Comparison of ENCODE assay signal across 17 cellular contexts in genomic region chr16:67963325-67964321, GRCh38. TPM values are rescaled to one million over a fixed set of nuclear protein-coding genes. Genes with fewer than 3 reads are reported as not detected.
DNase-seq lines count a peak whose midpoint lies in the region; ATAC-seq, FAIRE-seq and TF ChIP-seq lines count a peak whose summit lies in the region.
"Had no signal": no experiment of that assay in that cellular context is flagged by ENCODE, and none has a peak within 500 bp of the region (broad histone marks: within the 10 kb centered on the region; RNA-seq: fewer than 3 reads in every experiment).

No MANE protein-coding gene starts in this region.

- intact Hi-C loops in HepG2 (cut with micrococcal nuclease; ENCODE audit: unreplicated experiment): no loop called here
- intact Hi-C loops in testis (cut with DNase I; ENCODE audit: low total_unique reads): no loop called here

- TF ChIP-seq RAD21 in HepG2 (CRISPR knock-in tag; IDR thresholded peaks at IDR 0.05): no peak

- no peak overlapping the region for H3K9ac ChIP-seq in HepG2 (ENCODE audit: insufficient read depth, low read depth, low read length)

- TF ChIP-seq CTCF in coronary artery (IDR thresholded peaks at IDR 0.05) (no peak), HepG2 (CRISPR knock-in tag; IDR thresholded peaks at IDR 0.05) (no peak), testis (IDR thresholded peaks at IDR 0.05) (no peak)

- H4K20me1 ChIP-seq in HepG2 (ENCODE audit: insufficient read depth, low read length): peaks cover 21% of the 10 kb centered on the region

- no peaks in the 10 kb centered on the region for H3K9me3 ChIP-seq in HepG2 (ENCODE audit: low read length)
- no peaks in the 10 kb centered on the region for H3K9me3 ChIP-seq in testis
- H3K9me3 ChIP-seq in HAP-1: no peaks in the 10 kb centered on the region

- H2AFZ ChIP-seq in HepG2 (ENCODE audit: low read length): no peak overlapping the region

- CTCF ChIA-PET in HepG2 (lab: Yijun Ruan, JAX; ENCODE audit: low intra/inter-chr PET ratio, low total read pairs): no interaction called here

- 96% methylated on average over 34 of the region's 34 CpGs for WGBS in HepG2 (ENCODE audit: low lambda C conversion rate)
- WGBS in testis, 2 donors: 53 to 65% methylated on average over 3 to 34 of the region's 34 CpGs

- no peak overlapping the region for H3K4me2 ChIP-seq in HepG2 (ENCODE audit: low read depth, low read length)

- H3K4me3 ChIP-seq in coronary artery: peak overlapping the region; percentile 56
- H3K4me3 ChIP-seq in HepG2 (replicated peaks in 1 of 3; ENCODE audit: insufficient read depth in 1 of 3, low read depth in 2 of 3, low read length in 3 of 3): no peak overlapping the region
- peak overlapping the region; percentile 39 to 52 for H3K4me3 ChIP-seq in testis
- no peak overlapping the region for H3K4me3 ChIP-seq in HAP-1

- H3K79me2 ChIP-seq in HepG2 (ENCODE audit: insufficient read depth, low read length): peaks cover 68% of the 10 kb centered on the region

- TF ChIP-seq POLR2A in HepG2 (IDR thresholded peaks at IDR 0.05; ENCODE audit: insufficient read depth in 1 of 2, low read depth in 2 of 2, low read length in 2 of 2) (peak in 1 of 2 experiments; percentile 18; a peak in 3 of 4 replicates), testis (IDR thresholded peaks at IDR 0.05) (no peak)

- BruUV-seq in HepG2 (replicated peaks; lab: Mats Ljungman, UMichigan): no TSS peak

- no peak for ATAC-seq in HepG2
- ATAC-seq in GM18511 (IDR thresholded peaks at IDR 0.05; ENCODE audit: unreplicated experiment): no peak
- ATAC-seq: left lobe of liver, T-cell had no signal

- in situ Hi-C loops in HepG2 (cut with HindIII; ENCODE audit: extremely low pct_ligation_motif_present, low pct_unique_long_range_greater_than_20kb) (no loop called here), HAP-1 (cut with MboI; ENCODE audit: low sequenced_read_pairs) (no loop called here)

- no peak for TF ChIP-seq EP300 in HepG2 (IDR thresholded peaks at IDR 0.05; ENCODE audit: low read depth in 2 of 2, low read length in 2 of 2)
- no peak for TF ChIP-seq EP300 in HepG2 (CRISPR knock-in tag; IDR thresholded peaks at IDR 0.05; ENCODE audit: borderline replicate concordance)

- H3K36me3 ChIP-seq in HepG2 (replicated peaks in 1 of 2; ENCODE audit: control insufficient read depth in 1 of 2, insufficient read depth in 2 of 2, low read length in 2 of 2) (peaks cover 38 to 50% of the 10 kb centered on the region in 2 experiments), testis (ENCODE audit: low read depth, missing control alignments) (no peaks in the 10 kb centered on the region), HAP-1 (replicated peaks) (peaks cover 24% of the 10 kb centered on the region)

- peak overlapping the region in 1 of 2 donors; percentile 98 for H3K27ac ChIP-seq in coronary artery
- no peak overlapping the region for H3K27ac ChIP-seq in HepG2 (ENCODE audit: extremely low read length, insufficient read depth, low read length)
- H3K27ac ChIP-seq in testis: peak overlapping the region in 1 of 2 donors; percentile 64

- POLR2A ChIA-PET in HepG2 (lab: Yijun Ruan, JAX): interaction anchor here (0.5 to 12.9 kb wide), 6 partner anchors 18 to 484 kb away, joined by 3 to 226 read pairs (median 10); partner anchors contain the start of genes LCAT and PSMB10

- H3K4me1 ChIP-seq in HepG2 (ENCODE audit: insufficient read depth, low read length) (peaks cover 45% of the 10 kb centered on the region), testis (peaks cover 37% of the 10 kb centered on the region), HAP-1 (peaks cover 9% of the 10 kb centered on the region)

- FAIRE-seq in HepG2 (lab: Jason Lieb, UNC): no peak

- H3K27me3 ChIP-seq in HepG2 (ENCODE audit: control insufficient read depth in 1 of 2, insufficient read depth in 2 of 2, low read length in 2 of 2): no peaks in the 10 kb centered on the region; a peak in 1 of 5 replicates
- H3K27me3 ChIP-seq in testis: no peaks in the 10 kb centered on the region
- no peaks in the 10 kb centered on the region for H3K27me3 ChIP-seq in HAP-1 (ENCODE audit: low read depth)

- peak; percentile 45 for DNase-seq in DMS53 (lab: John Stamatoyannopoulos, UW)
- no peak for DNase-seq in DMS53 treated with DMSO at 0.1 percent for 48 hours (lab: John Stamatoyannopoulos, UW; ENCODE audit: unreplicated experiment)
- no peak for DNase-seq in coronary artery (ENCODE audit: low spot score)
- DNase-seq in HepG2 (ENCODE audit: low spot score): no peak
- DNase-seq in testis: peak; percentile 56
- DNase-seq in HAP-1 (ENCODE audit: low spot score in 2 of 2): no peak
- DNase-seq in middle frontal gyrus (ENCODE audit: extremely low spot score, low spot score): no peak
- DNase-seq: 8988T; activated CD4-positive, alpha-beta T cell treated with anti-CD3 and anti-CD28 coated beads, Interleukin-2, amount 50 U/mL, for 48 hours; activated gamma-delta T cell treated with Interleukin-2 at 50 U/mL for 16 hours; NCI-H1694 treated with DMSO at 0.1 percent for 48 hours; occipital lobe; stimulated activated CD4-positive, alpha-beta T cell treated with anti-CD3 and anti-CD28 coated beads, Interleukin-4, amount 100 ng/mL, for 1 hour; T-cell had no signal

RNA-seq across cellular contexts. Expression of gene SLC12A4, which starts 4.8 kb away (rescaled TPM):
- total RNA-seq in HepG2 (2016; rRNA removed; fragmentation: Illumina TruSeq; extraction: Trizol) (23.1 and 65.1 TPM in 2 replicates), testis (10 to 100 TPM; 64.3 to 68.4 TPM)
- 26.9 and 34.0 TPM in 2 replicates for total RNA-seq in HepG2 (2016; cell fraction: cytosol; rRNA removed; fragmentation: Illumina TruSeq; extraction: Trizol; ENCODE audit: low read depth)
- 17.0 and 65.2 TPM in 2 replicates for total RNA-seq in HepG2 (2016; cell fraction: insoluble cytoplasmic fraction; rRNA removed; fragmentation: Illumina TruSeq; extraction: Trizol)
- 31.5 and 34.1 TPM in 2 replicates for total RNA-seq in HepG2 (2016; cell fraction: membrane; rRNA removed; fragmentation: Illumina TruSeq; extraction: Trizol)
- 87.0 and 109 TPM in 2 replicates for total RNA-seq in HepG2 (2016; cell fraction: nucleus; rRNA removed; fragmentation: Illumina TruSeq; extraction: Trizol)
- polyA plus RNA-seq in HepG2 (2011; rRNA removed) (84.3 and 134 TPM in 2 replicates), testis (ENCODE audit: insufficient read depth, low read depth, low replicate concordance) (46.7 TPM)
- 42.1 and 54.3 TPM in 2 replicates for polyA plus RNA-seq in HepG2 (2011; cell fraction: cytosol; rRNA removed)
- polyA plus RNA-seq in HepG2 (2011; cell fraction: nucleus; rRNA removed): 687 and 790 TPM in 2 replicates
- 66.6 and 79.4 TPM in 2 replicates for polyA plus RNA-seq in HepG2 (2012)
- 9.6 and 12.5 TPM in 2 replicates for polyA plus RNA-seq in HepG2 (2016; cell fraction: cytosol; fragmentation: Illumina TruSeq; extraction: Trizol; ENCODE audit: low read depth)
- polyA plus RNA-seq in HepG2 (2016; cell fraction: insoluble cytoplasmic fraction; fragmentation: Illumina TruSeq; extraction: Trizol; ENCODE audit: low read depth): 12.0 and 18.1 TPM in 2 replicates
- 17.2 and 19.1 TPM in 2 replicates for polyA plus RNA-seq in HepG2 (2016; cell fraction: membrane; fragmentation: Illumina TruSeq; extraction: Trizol; ENCODE audit: low read depth)
- 253 and 270 TPM in 2 replicates for polyA plus RNA-seq in HepG2 (2016; cell fraction: nucleus; fragmentation: Illumina TruSeq; extraction: Trizol; ENCODE audit: insufficient read depth, low read depth)
- polyA minus RNA-seq in HepG2 (2011; rRNA and poly(A)+ RNA removed; ENCODE audit: low replicate concordance): 74.6 and 238 TPM in 2 replicates
- 48.3 and 54.6 TPM in 2 replicates for polyA minus RNA-seq in HepG2 (2011; cell fraction: cytosol; rRNA and poly(A)+ RNA removed)
- polyA minus RNA-seq in HepG2 (2011; cell fraction: nucleus; rRNA and poly(A)+ RNA removed): 152 and 193 TPM in 2 replicates

RNA-seq across cellular contexts. Expression of gene DPEP3, which starts 16.7 kb away (rescaled TPM):
- not detected in 2 replicates for total RNA-seq in HepG2 (2016; rRNA removed; fragmentation: Illumina TruSeq; extraction: Trizol)
- not detected in 2 replicates for total RNA-seq in HepG2 (2016; cell fraction: cytosol; rRNA removed; fragmentation: Illumina TruSeq; extraction: Trizol; ENCODE audit: low read depth)
- not detected in 2 replicates for total RNA-seq in HepG2 (2016; cell fraction: insoluble cytoplasmic fraction; rRNA removed; fragmentation: Illumina TruSeq; extraction: Trizol)
- total RNA-seq in HepG2 (2016; cell fraction: membrane; rRNA removed; fragmentation: Illumina TruSeq; extraction: Trizol): not detected in 2 replicates
- total RNA-seq in HepG2 (2016; cell fraction: nucleus; rRNA removed; fragmentation: Illumina TruSeq; extraction: Trizol): not detected in 2 replicates
- polyA plus RNA-seq in HepG2 (2011; rRNA removed): not detected in 2 replicates
- polyA plus RNA-seq in HepG2 (2011; cell fraction: cytosol; rRNA removed): not detected in 2 replicates
- polyA plus RNA-seq in HepG2 (2011; cell fraction: nucleus; rRNA removed): not detected in 2 replicates
- polyA plus RNA-seq in HepG2 (2012): not detected in 2 replicates
- not detected in 2 replicates for polyA plus RNA-seq in HepG2 (2016; cell fraction: cytosol; fragmentation: Illumina TruSeq; extraction: Trizol; ENCODE audit: low read depth)
- polyA plus RNA-seq in HepG2 (2016; cell fraction: insoluble cytoplasmic fraction; fragmentation: Illumina TruSeq; extraction: Trizol; ENCODE audit: low read depth): not detected in 2 replicates
- polyA plus RNA-seq in HepG2 (2016; cell fraction: membrane; fragmentation: Illumina TruSeq; extraction: Trizol; ENCODE audit: low read depth): not detected in 2 replicates
- polyA plus RNA-seq in HepG2 (2016; cell fraction: nucleus; fragmentation: Illumina TruSeq; extraction: Trizol; ENCODE audit: insufficient read depth, low read depth): not detected in 2 replicates
- not detected in 2 replicates for polyA minus RNA-seq in HepG2 (2011; rRNA and poly(A)+ RNA removed; ENCODE audit: low replicate concordance)
- polyA minus RNA-seq in HepG2 (2011; cell fraction: cytosol; rRNA and poly(A)+ RNA removed): not detected in 2 replicates
- not detected in 2 replicates for polyA minus RNA-seq in HepG2 (2011; cell fraction: nucleus; rRNA and poly(A)+ RNA removed)
- total RNA-seq in testis: 100 to 1,000 TPM; 127 to 138 TPM
- polyA plus RNA-seq in testis (ENCODE audit: insufficient read depth, low read depth, low replicate concordance): 61.0 TPM
- total RNA-seq: HT1080, left lobe of liver, occipital lobe had no signal

RNA-seq across cellular contexts. Expression of gene LCAT, which starts 19.7 kb away (rescaled TPM):
- 13.2 and 36.1 TPM in 2 replicates for total RNA-seq in HepG2 (2016; rRNA removed; fragmentation: Illumina TruSeq; extraction: Trizol)
- 21.4 and 35.2 TPM in 2 replicates for total RNA-seq in HepG2 (2016; cell fraction: cytosol; rRNA removed; fragmentation: Illumina TruSeq; extraction: Trizol; ENCODE audit: low read depth)
- total RNA-seq in HepG2 (2016; cell fraction: insoluble cytoplasmic fraction; rRNA removed; fragmentation: Illumina TruSeq; extraction: Trizol): 15.3 and 43.4 TPM in 2 replicates
- 28.1 and 30.3 TPM in 2 replicates for total RNA-seq in HepG2 (2016; cell fraction: membrane; rRNA removed; fragmentation: Illumina TruSeq; extraction: Trizol)
- 38.4 and 54.9 TPM in 2 replicates for total RNA-seq in HepG2 (2016; cell fraction: nucleus; rRNA removed; fragmentation: Illumina TruSeq; extraction: Trizol)
- polyA plus RNA-seq in HepG2 (2011; rRNA removed): 38.9 and 46.0 TPM in 2 replicates
- 19.5 and 23.4 TPM in 2 replicates for polyA plus RNA-seq in HepG2 (2011; cell fraction: cytosol; rRNA removed)
- 217 and 291 TPM in 2 replicates for polyA plus RNA-seq in HepG2 (2011; cell fraction: nucleus; rRNA removed)
- 56.2 and 59.4 TPM in 2 replicates for polyA plus RNA-seq in HepG2 (2012)
- 28.0 and 29.1 TPM in 2 replicates for polyA plus RNA-seq in HepG2 (2016; cell fraction: cytosol; fragmentation: Illumina TruSeq; extraction: Trizol; ENCODE audit: low read depth)
- 16.8 and 22.2 TPM in 2 replicates for polyA plus RNA-seq in HepG2 (2016; cell fraction: insoluble cytoplasmic fraction; fragmentation: Illumina TruSeq; extraction: Trizol; ENCODE audit: low read depth)
- 27.6 and 33.3 TPM in 2 replicates for polyA plus RNA-seq in HepG2 (2016; cell fraction: membrane; fragmentation: Illumina TruSeq; extraction: Trizol; ENCODE audit: low read depth)
- polyA plus RNA-seq in HepG2 (2016; cell fraction: nucleus; fragmentation: Illumina TruSeq; extraction: Trizol; ENCODE audit: insufficient read depth, low read depth): 213 and 231 TPM in 2 replicates
- 3.9 and 39.1 TPM in 2 replicates for polyA minus RNA-seq in HepG2 (2011; rRNA and poly(A)+ RNA removed; ENCODE audit: low replicate concordance)
- 12.8 and 12.9 TPM in 2 replicates for polyA minus RNA-seq in HepG2 (2011; cell fraction: cytosol; rRNA and poly(A)+ RNA removed)
- polyA minus RNA-seq in HepG2 (2011; cell fraction: nucleus; rRNA and poly(A)+ RNA removed): 24.2 and 31.6 TPM in 2 replicates
- total RNA-seq in testis: 10 to 100 TPM; 20.6 to 25.3 TPM
- polyA plus RNA-seq in testis (ENCODE audit: insufficient read depth, low read depth, low replicate concordance): 12.9 TPM

RNA-seq across cellular contexts. Expression of gene PSMB10, which starts 27.0 kb away (rescaled TPM):
- 65.9 and 71.3 TPM in 2 replicates for total RNA-seq in HepG2 (2016; rRNA removed; fragmentation: Illumina TruSeq; extraction: Trizol)
- 135 and 146 TPM in 2 replicates for total RNA-seq in HepG2 (2016; cell fraction: cytosol; rRNA removed; fragmentation: Illumina TruSeq; extraction: Trizol; ENCODE audit: low read depth)
- 68.9 and 72.1 TPM in 2 replicates for total RNA-seq in HepG2 (2016; cell fraction: insoluble cytoplasmic fraction; rRNA removed; fragmentation: Illumina TruSeq; extraction: Trizol)
- total RNA-seq in HepG2 (2016; cell fraction: membrane; rRNA removed; fragmentation: Illumina TruSeq; extraction: Trizol): 107 and 122 TPM in 2 replicates
- total RNA-seq in HepG2 (2016; cell fraction: nucleus; rRNA removed; fragmentation: Illumina TruSeq; extraction: Trizol): 28.4 and 28.5 TPM in 2 replicates
- 12.7 and 17.8 TPM in 2 replicates for polyA plus RNA-seq in HepG2 (2011; rRNA removed)
- 15.3 and 32.0 TPM in 2 replicates for polyA plus RNA-seq in HepG2 (2011; cell fraction: cytosol; rRNA removed)
- 23.8 and 27.0 TPM in 2 replicates for polyA plus RNA-seq in HepG2 (2011; cell fraction: nucleus; rRNA removed)
- 20.6 and 20.8 TPM in 2 replicates for polyA plus RNA-seq in HepG2 (2012)
- polyA plus RNA-seq in HepG2 (2016; cell fraction: cytosol; fragmentation: Illumina TruSeq; extraction: Trizol; ENCODE audit: low read depth): 128 and 158 TPM in 2 replicates
- polyA plus RNA-seq in HepG2 (2016; cell fraction: insoluble cytoplasmic fraction; fragmentation: Illumina TruSeq; extraction: Trizol; ENCODE audit: low read depth): 65.0 and 66.8 TPM in 2 replicates
- 86.7 and 90.6 TPM in 2 replicates for polyA plus RNA-seq in HepG2 (2016; cell fraction: membrane; fragmentation: Illumina TruSeq; extraction: Trizol; ENCODE audit: low read depth)
- polyA plus RNA-seq in HepG2 (2016; cell fraction: nucleus; fragmentation: Illumina TruSeq; extraction: Trizol; ENCODE audit: insufficient read depth, low read depth): 32.5 and 33.1 TPM in 2 replicates
- polyA minus RNA-seq in HepG2 (2011; rRNA and poly(A)+ RNA removed; ENCODE audit: low replicate concordance): 16.1 and 17.6 TPM in 2 replicates
- polyA minus RNA-seq in HepG2 (2011; cell fraction: cytosol; rRNA and poly(A)+ RNA removed): 5.4 and 12.7 TPM in 2 replicates
- 7.2 and 9.8 TPM in 2 replicates for polyA minus RNA-seq in HepG2 (2011; cell fraction: nucleus; rRNA and poly(A)+ RNA removed)
- total RNA-seq in testis: 10 to 100 TPM; 13.2 to 14.2 TPM
- 49.1 TPM for polyA plus RNA-seq in testis (ENCODE audit: insufficient read depth, low read depth, low replicate concordance)

RNA-seq across cellular contexts. Expression of gene CTRL, which starts 32.0 kb away (rescaled TPM):
- total RNA-seq in HepG2 (2016; rRNA removed; fragmentation: Illumina TruSeq; extraction: Trizol) (1.1 and 2.7 TPM in 2 replicates), testis (1 to 10 TPM in 1 of 2 donors, under 1 TPM in 1; 0.62 to 1.7 TPM)
- 1.7 and 2.0 TPM in 2 replicates for total RNA-seq in HepG2 (2016; cell fraction: cytosol; rRNA removed; fragmentation: Illumina TruSeq; extraction: Trizol; ENCODE audit: low read depth)
- 1.9 and 2.5 TPM in 2 replicates for total RNA-seq in HepG2 (2016; cell fraction: insoluble cytoplasmic fraction; rRNA removed; fragmentation: Illumina TruSeq; extraction: Trizol)
- 2.8 and 4.0 TPM in 2 replicates for total RNA-seq in HepG2 (2016; cell fraction: membrane; rRNA removed; fragmentation: Illumina TruSeq; extraction: Trizol)
- 2.4 and 3.4 TPM in 2 replicates for total RNA-seq in HepG2 (2016; cell fraction: nucleus; rRNA removed; fragmentation: Illumina TruSeq; extraction: Trizol)
- polyA plus RNA-seq in HepG2 (2011; rRNA removed) (1.7 and 1.9 TPM in 2 replicates), testis (ENCODE audit: insufficient read depth, low read depth, low replicate concordance) (0.36 TPM)
- polyA plus RNA-seq in HepG2 (2011; cell fraction: cytosol; rRNA removed): 0.82 and 1.1 TPM in 2 replicates
- polyA plus RNA-seq in HepG2 (2011; cell fraction: nucleus; rRNA removed): 8.1 and 10.3 TPM in 2 replicates
- polyA plus RNA-seq in HepG2 (2012): 0.86 and 2.7 TPM in 2 replicates
- 2.1 and 2.2 TPM in 2 replicates for polyA plus RNA-seq in HepG2 (2016; cell fraction: cytosol; fragmentation: Illumina TruSeq; extraction: Trizol; ENCODE audit: low read depth)
- polyA plus RNA-seq in HepG2 (2016; cell fraction: insoluble cytoplasmic fraction; fragmentation: Illumina TruSeq; extraction: Trizol; ENCODE audit: low read depth): 0.96 and 3.6 TPM in 2 replicates
- polyA plus RNA-seq in HepG2 (2016; cell fraction: membrane; fragmentation: Illumina TruSeq; extraction: Trizol; ENCODE audit: low read depth): 1.7 and 2.4 TPM in 2 replicates
- 6.3 and 7.8 TPM in 2 replicates for polyA plus RNA-seq in HepG2 (2016; cell fraction: nucleus; fragmentation: Illumina TruSeq; extraction: Trizol; ENCODE audit: insufficient read depth, low read depth)
- polyA minus RNA-seq in HepG2 (2011; rRNA and poly(A)+ RNA removed; ENCODE audit: low replicate concordance): 1.8 and 2.2 TPM in 2 replicates
- polyA minus RNA-seq in HepG2 (2011; cell fraction: cytosol; rRNA and poly(A)+ RNA removed): not detected in 2 replicates
- polyA minus RNA-seq in HepG2 (2011; cell fraction: nucleus; rRNA and poly(A)+ RNA removed): 0.90 and 2.0 TPM in 2 replicates

Comparison
In these comparisons a context has a peak if more than half of its experiments do, and no peak if none do; other contexts are left out.
1. DNase-seq: peak in DMS53 (single experiment) and testis (single experiment); none in DMS53 treated with DMSO at 0.1 percent for 48 hours (single experiment), coronary artery (single experiment), HepG2 (single experiment), HAP-1 (0 of 2) and middle frontal gyrus (single experiment).
2. H3K4me3 ChIP-seq: peak in coronary artery (single experiment) and testis (2 of 2); none in HepG2 (0 of 3) and HAP-1 (single experiment).
3. RNA of gene DPEP3, which starts 16.7 kb away (total RNA-seq): 127 to 138 TPM in testis; not detected in HepG2; every median in the first group is over 100 times any median in the second.